In genomic region chr4:52578951-52579350, GRCh38 we compare ENCODE assay signal across 22 cellular contexts.
DNase-seq lines count a peak whose midpoint lies in the region; ATAC-seq, FAIRE-seq and TF ChIP-seq lines count a peak whose summit lies in the region.
"Had no signal": no experiment of that assay in that cellular context is flagged by ENCODE, and none has a peak within 500 bp of the region (broad histone marks: within the 10 kb centered on the region; RNA-seq: fewer than 3 reads in every experiment).

No MANE protein-coding gene starts in this region.

- intact Hi-C loops in IMR-90 (cut with micrococcal nuclease): no loop called here

- H2AK5ac ChIP-seq in IMR-90 (ENCODE audit: low read depth, low read length) (0 out of 2 replicates have a peak overlapping the region, but pooled peaks have one; percentile 62), mesenchymal stem cell (ENCODE audit: low read length, severe bottlenecking) (no peak overlapping the region)

- H3K27ac ChIP-seq in IMR-90 (ENCODE audit: insufficient read depth, low read length): no peak overlapping the region
- no peak overlapping the region for H3K27ac ChIP-seq in mesenchymal stem cell (ENCODE audit: low read length, poor library complexity, severe bottlenecking)
- H3K27ac ChIP-seq: 22Rv1; A549; BLaER1 treated with 17β-estradiol and CSF1 and Interleukin-3, amounts not matched to agents 10 nM and 100 nM; C4-2B had no signal

- H2BK12ac ChIP-seq in mesenchymal stem cell (ENCODE audit: low read length in 2 of 2): peak overlapping the region; percentile 55 to 84

- no peak overlapping the region for H3K4me2 ChIP-seq in IMR-90 (ENCODE audit: low read depth, low read length)
- no peak overlapping the region for H3K4me2 ChIP-seq in mesenchymal stem cell (ENCODE audit: low read length, poor library complexity, severe bottlenecking)
- H3K4me2 ChIP-seq: A549; BLaER1 treated with 17β-estradiol and CSF1 and Interleukin-3, amounts not matched to agents 10 nM and 100 nM had no signal

- POLR2A ChIA-PET in IMR-90 (lab: Charles Lee; ENCODE audit: unreplicated experiment): no interaction called here

- H3K9ac ChIP-seq in IMR-90 (ENCODE audit: low read depth, low read length) (no peak overlapping the region), mesenchymal stem cell (ENCODE audit: low read length) (no peak overlapping the region)
- H3K9ac ChIP-seq: BLaER1 treated with 17β-estradiol and CSF1 and Interleukin-3, amounts not matched to agents 10 nM and 100 nM had no signal

- no peak for DNase-seq in GM12892 (ENCODE audit: insufficient read length)
- no peak for DNase-seq in IMR-90
- peak; percentile 38 for DNase-seq in epithelial cell of esophagus (ENCODE audit: low read depth)
- DNase-seq in mesenchymal stem cell: no peak
- no peak for DNase-seq in SIG-M5 (lab: John Stamatoyannopoulos, UW)
- DNase-seq in epidermal melanocyte (ENCODE audit: insufficient read length, low spot score): no peak
- no peak for DNase-seq in GM13977 (ENCODE audit: low spot score)
- DNase-seq: AML-193; Caco-2; Calu3; CD4-positive, alpha-beta T cell; CD8-positive, alpha-beta T cell; DMS79 treated with DMSO at 0.1 percent for 48 hours; GF-D8 had no signal

- H3K23ac ChIP-seq in IMR-90 (ENCODE audit: low read depth, low read length): no peak overlapping the region
- no peak overlapping the region for H3K23ac ChIP-seq in mesenchymal stem cell (ENCODE audit: low read length in 2 of 2)

- H3K36me3 ChIP-seq in IMR-90 (ENCODE audit: control insufficient read depth, insufficient read depth, low read length): no peaks in the 10 kb centered on the region
- no peaks in the 10 kb centered on the region for H3K36me3 ChIP-seq in mesenchymal stem cell (ENCODE audit: control insufficient read depth in 1 of 2, insufficient read depth in 2 of 2, low read depth in 1 of 2, low read length in 2 of 2)
- H3K36me3 ChIP-seq: BLaER1 treated with 17β-estradiol and CSF1 and Interleukin-3, amounts not matched to agents 10 nM and 100 nM had no signal

- H3K4me3 ChIP-seq in IMR-90 (ENCODE audit: insufficient read depth, low read depth, low read length) (no peak overlapping the region), epithelial cell of esophagus (ENCODE audit: low read length) (no peak overlapping the region), mesenchymal stem cell (ENCODE audit: insufficient read depth in 1 of 2, low read depth in 1 of 2, low read length in 2 of 2) (no peak overlapping the region)
- H3K4me3 ChIP-seq: A549; BLaER1 treated with 17β-estradiol and CSF1 and Interleukin-3, amounts not matched to agents 10 nM and 100 nM had no signal

- TF ChIP-seq CTCF in IMR-90 (conservative IDR thresholded peaks at IDR 0.05; ENCODE audit: low read depth, low read length) (no peak), epithelial cell of esophagus (IDR thresholded peaks at IDR 0.05; ENCODE audit: insufficient read depth, low read depth, low read length, missing control alignments) (no peak), GM13977 (IDR thresholded peaks at IDR 0.05; ENCODE audit: extremely low read depth, insufficient read depth, missing control alignments) (no peak)

- BruUV-seq in IMR-90 (replicated peaks; lab: Mats Ljungman, UMichigan): no TSS peak

- H2BK5ac ChIP-seq in IMR-90 (ENCODE audit: low read depth, low read length, poor library complexity, severe bottlenecking): no peak overlapping the region
- no peak overlapping the region for H2BK5ac ChIP-seq in mesenchymal stem cell (ENCODE audit: low read depth, low read length, poor library complexity, severe bottlenecking)

- H2BK120ac ChIP-seq in IMR-90 (ENCODE audit: low read depth, low read length): no peak overlapping the region; the same call in 1 of the 2 replicates
- no peak overlapping the region for H2BK120ac ChIP-seq in mesenchymal stem cell (ENCODE audit: low read depth, low read length)

- CTCF ChIA-PET in IMR-90 (lab: Yijun Ruan, JAX): no interaction called here

- no peak overlapping the region for H2BK20ac ChIP-seq in IMR-90 (ENCODE audit: low read depth, low read length)

- H3K27me3 ChIP-seq in IMR-90 (ENCODE audit: control insufficient read depth, insufficient read depth, low read length): no peaks in the 10 kb centered on the region
- no peaks in the 10 kb centered on the region for H3K27me3 ChIP-seq in mesenchymal stem cell (ENCODE audit: control insufficient read depth in 1 of 2, insufficient read depth in 1 of 2, low read length in 2 of 2)
- H3K27me3 ChIP-seq: BLaER1 treated with 17β-estradiol and CSF1 and Interleukin-3, amounts not matched to agents 10 nM and 100 nM had no signal

- H3K56ac ChIP-seq in IMR-90 (ENCODE audit: extremely low read depth, insufficient read depth, low read length): no peak overlapping the region

- no peak overlapping the region for H4K5ac ChIP-seq in IMR-90 (ENCODE audit: low read depth, low read length)

- peaks cover 2% of the 10 kb centered on the region; the same call in 1 of the 2 replicates for H3K9me1 ChIP-seq in IMR-90 (ENCODE audit: insufficient read depth, low read length)

- dilution Hi-C loops in IMR-90 (cut with HindIII; ENCODE audit: low sequenced_read_pairs, unreplicated experiment): no loop called here

- H3K14ac ChIP-seq in IMR-90 (replicated peaks; ENCODE audit: low read depth, low read length): no peak overlapping the region
- H3K14ac ChIP-seq in mesenchymal stem cell (ENCODE audit: low read length in 2 of 2): peak overlapping the region in 1 of 2 experiments; percentile 62

- no peak overlapping the region for H4K91ac ChIP-seq in IMR-90 (ENCODE audit: insufficient read depth, low read depth, low read length)
- peak overlapping the region; percentile 50 for H4K91ac ChIP-seq in mesenchymal stem cell (ENCODE audit: low read length)

- peak; percentile 27 for FAIRE-seq in GM12892 (lab: Jason Lieb, UNC)
- FAIRE-seq: A549, D721Med, G401.6, GM12891 had no signal

- no peak for ATAC-seq in IMR-90 (ENCODE audit: low read depth)
- ATAC-seq in HG03457 (IDR thresholded peaks at IDR 0.05; ENCODE audit: unreplicated experiment): no peak
- ATAC-seq: A549; CD8-positive, alpha-beta T cell had no signal

- H3K79me1 ChIP-seq in IMR-90 (ENCODE audit: low read depth in 1 of 2, low read length in 2 of 2) (no peaks in the 10 kb centered on the region), mesenchymal stem cell (replicated peaks; ENCODE audit: low read length, poor library complexity, severe bottlenecking) (no peaks in the 10 kb centered on the region)

- no peak overlapping the region for H2AK9ac ChIP-seq in IMR-90 (replicated peaks; ENCODE audit: low read depth, low read length, poor library complexity)

- peaks cover 5% of the 10 kb centered on the region; the same call in 1 of the 2 replicates for H3K4me1 ChIP-seq in IMR-90 (ENCODE audit: control insufficient read depth, insufficient read depth, low read length)
- peaks cover 2% of the 10 kb centered on the region for H3K4me1 ChIP-seq in mesenchymal stem cell (ENCODE audit: control insufficient read depth, insufficient read depth, low read depth, low read length)
- H3K4me1 ChIP-seq: A549; BLaER1 treated with 17β-estradiol and CSF1 and Interleukin-3, amounts not matched to agents 10 nM and 100 nM; Caco-2 had no signal

- H2BK15ac ChIP-seq in IMR-90 (ENCODE audit: low read depth, low read length) (no peak overlapping the region), mesenchymal stem cell (ENCODE audit: low read depth, poor library complexity, severe bottlenecking) (no peak overlapping the region)

- no peak overlapping the region for H2AFZ ChIP-seq in IMR-90 (replicated peaks; ENCODE audit: low read length, poor library complexity)
- H2AFZ ChIP-seq in mesenchymal stem cell (ENCODE audit: low read depth, low read length): no peak overlapping the region

- in situ Hi-C loops in IMR-90 (cut with MboI; ENCODE audit: low sequenced_read_pairs): no loop called here
- in situ Hi-C loops in GM13977 (cut with MboI; ENCODE audit: low pct_unique_long_range_greater_than_20kb, low sequenced_read_pairs, unreplicated experiment): no loop called here

- no peak for TF ChIP-seq POLR2A in GM12892 (IDR thresholded peaks at IDR 0.05; ENCODE audit: low read depth, low read length)
- no peak for TF ChIP-seq POLR2A in IMR-90 (IDR thresholded peaks at IDR 0.05; ENCODE audit: low read depth, low read length)

- H3K9me3 ChIP-seq in IMR-90 (ENCODE audit: control insufficient read depth, insufficient read depth, low read length) (no peaks in the 10 kb centered on the region), mesenchymal stem cell (ENCODE audit: control insufficient read depth, low read length) (no peaks in the 10 kb centered on the region)
- H3K9me3 ChIP-seq: A549; BLaER1 treated with 17β-estradiol and CSF1 and Interleukin-3, amounts not matched to agents 10 nM and 100 nM; Caco-2 had no signal

- no peak for TF ChIP-seq RAD21 in IMR-90 (IDR thresholded peaks at IDR 0.05; ENCODE audit: low read length)

- H3K18ac ChIP-seq in IMR-90 (ENCODE audit: low read depth, low read length) (no peak overlapping the region), mesenchymal stem cell (ENCODE audit: low read depth in 1 of 2, low read length in 2 of 2) (peak overlapping the region; percentile 52 to 64)

- H4K8ac ChIP-seq in IMR-90 (ENCODE audit: low read depth in 2 of 2, low read length in 2 of 2): no peak overlapping the region
- peak overlapping the region; percentile 80 for H4K8ac ChIP-seq in mesenchymal stem cell (ENCODE audit: low read length)

- no peak overlapping the region; the same call in 1 of the 2 replicates for H3K4ac ChIP-seq in IMR-90 (ENCODE audit: low read depth, low read length)
- H3K4ac ChIP-seq in mesenchymal stem cell (ENCODE audit: low read depth in 1 of 2, low read length in 2 of 2): no peak overlapping the region

- WGBS in IMR-90 (ENCODE audit: extremely low coverage in 2 of 2, insufficient read length in 1 of 2), 2 experiments: no CpG with 5 or more reads among the region's 2 CpGs
- WGBS in mesenchymal stem cell: 100% methylated on average over 1 of the region's 2 CpGs

- H4K20me1 ChIP-seq in IMR-90 (ENCODE audit: insufficient read depth, low read length): no peaks in the 10 kb centered on the region
- H4K20me1 ChIP-seq: BLaER1 treated with 17β-estradiol and CSF1 and Interleukin-3, amounts not matched to agents 10 nM and 100 nM had no signal

TF ChIP-seq in IMR-90, 13 proteins besides CTCF, POLR2A, EP300 and RAD21 (continues in another document):
- TF ChIP-seq FOS (IDR thresholded peaks at IDR 0.05; ENCODE audit: low read depth, low read length) (no peak), ELK1 (IDR thresholded peaks at IDR 0.05; ENCODE audit: borderline replicate concordance, low read depth, low read length) (no peak), CHD1 (IDR thresholded peaks at IDR 0.05; ENCODE audit: low read depth, low read length) (no peak), SMC3 (IDR thresholded peaks at IDR 0.05; ENCODE audit: low read depth, low read length) (no peak), BHLHE40 (IDR thresholded peaks at IDR 0.05; ENCODE audit: low read depth, low read length) (no peak)
